10 cellular contexts compared by ENCODE assay signal in genomic region chr16:85715169-85716015, GRCh38. TPM values are rescaled to one million over a fixed set of nuclear protein-coding genes. Genes with fewer than 3 reads are reported as not detected.
A peak's percentile ranks its signal among the peaks of the same experiment; 100 is the strongest.
DNase-seq lines count a peak whose midpoint lies in the region; ATAC-seq, FAIRE-seq and TF ChIP-seq lines count a peak whose summit lies in the region.
"Had no signal": no experiment of that assay in that cellular context is flagged by ENCODE, and none has a peak within 500 bp of the region (broad histone marks: within the 10 kb centered on the region; RNA-seq: fewer than 3 reads in every experiment).

No MANE protein-coding gene starts in this region.

- 43% methylated on average over 22 of the region's 22 CpGs for WGBS in prostate gland
- 62 to 65% methylated on average over 7 to 17 of the region's 22 CpGs for whole genome bisulfite sequencing in gastroesophageal sphincter (ENCODE audit: low coverage in 1 of 2), 2 donors

- H3K4me3 ChIP-seq in HUES6 (ENCODE audit: low read depth, low read length) (peak overlapping the region; percentile 47), prostate gland (no peak overlapping the region), gastroesophageal sphincter (no peak overlapping the region)

- no peak for TF ChIP-seq EP300 in gastroesophageal sphincter (IDR thresholded peaks at IDR 0.05)

- peak; percentile 88 for DNase-seq in NCI-H2171 treated with DMSO at 0.1 percent for 48 hours (lab: John Stamatoyannopoulos, UW)
- DNase-seq in dermis blood vessel endothelial cell: peak; percentile 76
- peak; percentile 55 for DNase-seq in prostate gland (ENCODE audit: low spot score)
- no peak for DNase-seq in T-helper 2 cell treated with Interferon-gamma antibody and Interleukin-4, amounts not matched to agents 5 μg/mL and 100 μg/mL, for 36 hours (ENCODE audit: low spot score)
- DNase-seq in HTR-8/SVneo (ENCODE audit: insufficient read length, low spot score): no peak
- DNase-seq: NCI-H226 had no signal

- TF ChIP-seq POLR2A in prostate gland (IDR thresholded peaks at IDR 0.05) (no peak), gastroesophageal sphincter (IDR thresholded peaks at IDR 0.05) (no peak)

- H3K36me3 Mint-ChIP-seq in T-helper 2 cell treated with Interferon-gamma antibody and Interleukin-4, amounts not matched to agents 5 μg/mL and 100 μg/mL, for 36 hours (ENCODE audit: low read depth): no peaks in the 10 kb centered on the region

- peaks cover 17% of the 10 kb centered on the region for H3K27me3 Mint-ChIP-seq in T-helper 2 cell treated with Interferon-gamma antibody and Interleukin-4, amounts not matched to agents 5 μg/mL and 100 μg/mL, for 36 hours (ENCODE audit: low read depth)
- H3K27me3 Mint-ChIP-seq: activated naive CD4-positive, alpha-beta T cell treated with anti-CD3 and anti-CD28 coated beads, Interleukin-2, amount 50 U/mL, for 24 hours had no signal

- no peak for ATAC-seq in gastroesophageal sphincter
- no peak for ATAC-seq in HG03378 (IDR thresholded peaks at IDR 0.05; ENCODE audit: unreplicated experiment)

- H3K4me1 ChIP-seq in HUES6 (ENCODE audit: control insufficient read depth, insufficient read depth, low read length): peaks cover 23% of the 10 kb centered on the region
- no peaks in the 10 kb centered on the region for H3K4me1 ChIP-seq in prostate gland (replicated peaks)
- peaks cover 0 to 27% (median 0%) of the 10 kb centered on the region in 3 donors for H3K4me1 ChIP-seq in gastroesophageal sphincter

- H3K27ac ChIP-seq in HUES6 (ENCODE audit: low read depth, low read length) (no peak overlapping the region), prostate gland (peak overlapping the region in 1 of 2 donors; percentile 36), gastroesophageal sphincter (no peak overlapping the region)

- H3K27me3 ChIP-seq in HUES6 (ENCODE audit: control insufficient read depth, insufficient read depth, low read length) (peaks cover 16% of the 10 kb centered on the region; the same call in 1 of the 2 replicates), prostate gland (replicated peaks; ENCODE audit: insufficient read depth) (no peaks in the 10 kb centered on the region), gastroesophageal sphincter (no peaks in the 10 kb centered on the region)

- no peak overlapping the region for H3K27ac Mint-ChIP-seq in T-helper 2 cell treated with Interferon-gamma antibody and Interleukin-4, amounts not matched to agents 5 μg/mL and 100 μg/mL, for 36 hours
- H3K27ac Mint-ChIP-seq: activated naive CD4-positive, alpha-beta T cell treated with anti-CD3 and anti-CD28 coated beads, Interleukin-2, amount 50 U/mL, for 24 hours had no signal

- FAIRE-seq in HTR-8/SVneo (lab: Jason Lieb, UNC): no peak

- H3K9me3 ChIP-seq in HUES6 (ENCODE audit: control insufficient read depth, insufficient read depth, low read depth, low read length) (peaks cover 11% of the 10 kb centered on the region), prostate gland (no peaks in the 10 kb centered on the region), gastroesophageal sphincter (peaks cover 0 to 14% (median 0%) of the 10 kb centered on the region in 3 donors)

- intact Hi-C loops in prostate gland (cut with DNase I): loop anchor here (5.0 to 10.0 kb wide), 4 partner anchors 43 to 438 kb away; no protein-coding TSS in a partner anchor

- H3K9me3 Mint-ChIP-seq in T-helper 2 cell treated with Interferon-gamma antibody and Interleukin-4, amounts not matched to agents 5 μg/mL and 100 μg/mL, for 36 hours: no peaks in the 10 kb centered on the region
- H3K9me3 Mint-ChIP-seq: activated naive CD4-positive, alpha-beta T cell treated with anti-CD3 and anti-CD28 coated beads, Interleukin-2, amount 50 U/mL, for 24 hours had no signal

- H3K4me3 Mint-ChIP-seq in T-helper 2 cell treated with Interferon-gamma antibody and Interleukin-4, amounts not matched to agents 5 μg/mL and 100 μg/mL, for 36 hours: no peak overlapping the region
- H3K4me3 Mint-ChIP-seq: activated naive CD4-positive, alpha-beta T cell treated with anti-CD3 and anti-CD28 coated beads, Interleukin-2, amount 50 U/mL, for 24 hours had no signal

- no peaks in the 10 kb centered on the region for H3K4me1 Mint-ChIP-seq in T-helper 2 cell treated with Interferon-gamma antibody and Interleukin-4, amounts not matched to agents 5 μg/mL and 100 μg/mL, for 36 hours (ENCODE audit: low read depth)

- TF ChIP-seq CTCF in prostate gland (IDR thresholded peaks at IDR 0.05) (no peak), gastroesophageal sphincter (IDR thresholded peaks at IDR 0.05) (no peak)

- H3K9ac ChIP-seq in HUES6 (ENCODE audit: low read length): peak overlapping the region; percentile 24

- H3K36me3 ChIP-seq in HUES6 (ENCODE audit: control insufficient read depth, insufficient read depth, low read length) (peaks cover 3% of the 10 kb centered on the region; the same call in 1 of the 2 replicates), prostate gland (no peaks in the 10 kb centered on the region), gastroesophageal sphincter (no peaks in the 10 kb centered on the region)

RNA-seq across cellular contexts. Expression of gene GINS2, which starts 26.6 kb away (rescaled TPM):
- 6.6 and 8.6 TPM in 2 replicates for total RNA-seq in dermis blood vessel endothelial cell
- 1 to 10 TPM; 4.5 to 6.2 TPM for total RNA-seq in prostate gland
- total RNA-seq in gastroesophageal sphincter: 1 to 10 TPM in 1 of 4 donors, under 1 TPM in 3; 0.15 to 1.4 (median 0.66) TPM

RNA-seq across cellular contexts. Expression of gene C16orf74, which starts 35.5 kb away (rescaled TPM):
- total RNA-seq in dermis blood vessel endothelial cell (9.4 and 12.4 TPM in 2 replicates), prostate gland (10 to 100 TPM; 17.4 to 19.3 TPM), gastroesophageal sphincter (1 to 10 TPM in 1 of 4 donors, under 1 TPM in 2, not detected in 1; 0.52 to 1.9 (median 0.94) TPM)

Comparison
In these comparisons a context has a peak if more than half of its experiments do, and no peak if none do; other contexts are left out.
1. DNase-seq: peak in NCI-H2171 treated with DMSO at 0.1 percent for 48 hours (single experiment), dermis blood vessel endothelial cell (single experiment) and prostate gland (single experiment); none in T-helper 2 cell treated with Interferon-gamma antibody and Interleukin-4, amounts not matched to agents 5 μg/mL and 100 μg/mL, for 36 hours (single experiment) and HTR-8/SVneo (single experiment).